In the genomic region with DNA sequence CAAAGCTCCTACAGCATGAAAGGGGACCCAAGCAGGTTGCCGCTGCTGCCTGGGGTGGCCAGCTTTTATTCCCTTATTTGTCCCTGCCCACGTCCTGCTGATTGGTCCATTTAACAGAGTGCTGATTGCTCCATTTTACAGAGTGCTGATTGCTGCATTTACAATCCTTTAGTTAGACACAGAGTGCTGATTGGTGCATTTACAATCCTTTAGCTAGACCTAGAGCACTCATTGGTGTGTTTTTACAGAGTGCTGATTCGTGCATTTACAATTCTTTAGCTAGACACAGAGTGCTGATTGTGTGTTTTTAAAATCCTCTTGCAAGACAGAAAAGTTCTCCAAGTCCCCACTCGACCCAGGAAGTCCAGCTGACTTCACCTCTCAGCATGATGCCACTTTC, we compare ENCODE assay signal across 17 cellular contexts. TPM values are rescaled to one million over a fixed set of nuclear protein-coding genes. Genes with fewer than 3 reads are reported as not detected.
"Had no signal": no experiment of that assay in that cellular context is flagged by ENCODE, and none has a peak within 500 bp of the region (broad histone marks: within the 10 kb centered on the region; RNA-seq: fewer than 3 reads in every experiment).

No MANE protein-coding gene starts in this region.

RNA-seq across cellular contexts. Expression of a gene that starts 3.8 kb away (rescaled TPM):
- total RNA-seq: natural killer cell treated with Interleukin-12 subunit alpha and Interleukin-12 subunit beta and Interleukin-15 and Interleukin-18, amount 100 ng/mL, for 72 hours; omental fat pad; osteocyte; pancreas; posterior vena cava; prostate gland; pulmonary artery endothelial cell; right atrium auricular region; sciatic nerve; smooth muscle cell; spleen; suprapubic skin; transverse colon; upper lobe of right lung; urinary bladder; uterus had no signal
- polyA plus RNA-seq: pancreas, smooth muscle cell, spleen, thymus, urinary bladder had no signal
